ENCODE assay signal across 8 cellular contexts in the genomic region with DNA sequence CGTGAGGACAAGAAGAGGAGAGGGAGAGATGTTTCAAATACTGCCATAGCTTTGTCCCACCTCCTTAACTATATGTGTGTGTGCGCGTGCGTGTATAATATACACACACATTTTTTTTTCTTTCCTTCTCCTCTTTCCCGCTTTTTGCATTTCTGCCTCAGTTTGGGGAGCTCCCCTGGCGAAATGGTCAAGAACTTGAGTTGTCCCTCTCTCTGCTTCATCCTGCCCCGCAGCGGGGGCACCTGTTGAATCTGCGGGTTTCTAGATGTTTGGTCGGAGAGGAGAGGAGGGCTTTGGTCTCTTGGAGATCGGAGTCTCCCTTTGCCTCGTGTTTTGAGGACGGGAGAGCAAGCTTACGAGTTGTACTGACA. TPM values are rescaled to one million over a fixed set of nuclear protein-coding genes. Genes with fewer than 3 reads are reported as not detected.
DNase-seq lines count a peak whose midpoint lies in the region; ATAC-seq, FAIRE-seq and TF ChIP-seq lines count a peak whose summit lies in the region.

No MANE protein-coding gene starts in this region.

- BruUV-seq in K562 (replicated peaks; lab: Mats Ljungman, UMichigan), result no TSS peak

- ATAC-seq in GM18867 (IDR thresholded peaks at IDR 0.05; ENCODE audit: unreplicated experiment) (peak; percentile 3), HG03103 (IDR thresholded peaks at IDR 0.05; ENCODE audit: low read depth, unreplicated experiment) (peak; percentile 30), K562 (peak; percentile 77)
- ATAC-seq in stimulated activated effector memory CD8-positive, alpha-beta T cell treated with anti-CD3 and anti-CD28 coated beads, Interleukin-12 subunit alpha, Interleukin-12 subunit beta, amount 100 ng/mL, for 72 hours, result no peak

- H3K4me2 ChIP-seq in BLaER1 (peak overlapping the region; percentile 84), K562 (ENCODE audit: insufficient read depth, low read length) (peak overlapping the region; percentile 77)

- CTCF ChIA-PET in K562 (lab: Yijun Ruan, JAX; ENCODE audit: low intra/inter-chr PET ratio), result interaction anchor here (0.9 kb wide), 1 partner anchor 15 kb away, joined by 3 read pairs; no protein-coding TSS in a partner anchor

- peaks cover 53% of the 10 kb centered on the region for H3K9me3 ChIP-seq in BLaER1
- peaks cover 5% of the 10 kb centered on the region for H3K9me3 ChIP-seq in K562 (replicated peaks; ENCODE audit: control insufficient read depth, insufficient read depth, low read depth, low read length)

- peaks cover 24% of the 10 kb centered on the region for H3K79me2 ChIP-seq in K562 (ENCODE audit: control insufficient read depth, insufficient read depth, low read length)

- peaks cover 24 to 26% (median 26%) of the 10 kb centered on the region in 3 donors for H3K36me3 Mint-ChIP-seq in immature natural killer cell
- peaks cover 36% of the 10 kb centered on the region for H3K36me3 Mint-ChIP-seq in stimulated activated effector memory CD8-positive, alpha-beta T cell treated with anti-CD3 and anti-CD28 coated beads, Interleukin-12 subunit alpha, Interleukin-12 subunit beta, amount 100 ng/mL, for 72 hours

- DNase-seq in NCI-H526 treated with DMSO at 0.1 percent for 48 hours (lab: John Stamatoyannopoulos, UW) (peak; percentile 64), K562 (ENCODE audit: extremely low read depth in 1 of 4, low spot score in 3 of 4) (peak; percentile 30 to 59 (median 44)), immature natural killer cell (no peak)
- no peak for DNase-seq in stimulated activated effector memory CD8-positive, alpha-beta T cell treated with anti-CD3 and anti-CD28 coated beads, Interleukin-12 subunit alpha, Interleukin-12 subunit beta, amount 100 ng/mL, for 72 hours (ENCODE audit: low spot score in 2 of 2)
- DNase-seq in NK-92 treated with Interleukin-12 subunit alpha and Interleukin-12 subunit beta, amount 100 ng/mL, for 24 hours (lab: John Stamatoyannopoulos, UW), result no peak

- H4K20me1 ChIP-seq in BLaER1 (no peaks in the 10 kb centered on the region), K562 (replicated peaks; ENCODE audit: control insufficient read depth, insufficient read depth, low read length) (no peaks in the 10 kb centered on the region)

- H3K27ac ChIP-seq in BLaER1 (peak overlapping the region; percentile 95), K562 (ENCODE audit: extremely low read depth, low read depth, low read length) (peak overlapping the region; percentile 83)

- H3K4me1 ChIP-seq in BLaER1, result peaks cover 40% of the 10 kb centered on the region
- peaks cover 0 to 14% of the 10 kb centered on the region in 2 experiments; a peak in 3 of 5 replicates for H3K4me1 ChIP-seq in K562 (replicated peaks in 1 of 2; ENCODE audit: control insufficient read depth in 2 of 2, insufficient read depth in 2 of 2, low read length in 2 of 2)

- TF ChIP-seq POLR2A in K562 (conservative IDR thresholded peaks at IDR 0.05), result no peak

- no peak for TF ChIP-seq EP300 in K562 (IDR thresholded peaks at IDR 0.05; ENCODE audit: low read length)

- in situ Hi-C loops in K562 (cut with MboI), result no loop called here

- H3K9ac ChIP-seq in BLaER1, result peak overlapping the region; percentile 90
- H3K9ac ChIP-seq in K562 (ENCODE audit: insufficient read depth in 1 of 2, low read depth in 2 of 2, low read length in 2 of 2), result peak overlapping the region; percentile 58 to 98

- H2AFZ ChIP-seq in K562 (ENCODE audit: low read depth, low read length), result peak overlapping the region; percentile 91

- peaks cover 2 to 9% (median 3%) of the 10 kb centered on the region in 3 donors for H3K27me3 Mint-ChIP-seq in immature natural killer cell (ENCODE audit: low read depth in 3 of 3)

- POLR2A ChIA-PET in K562 (lab: Yijun Ruan, JAX), result interaction anchor here (0.6 to 1.8 kb wide), 5 partner anchors 8 to 1014 kb away, joined by 3 to 8 read pairs (median 3); no protein-coding TSS in a partner anchor

- H3K9me3 Mint-ChIP-seq in immature natural killer cell, result peaks cover 0 to 19% (median 3%) of the 10 kb centered on the region in 6 donors
- H3K9me3 Mint-ChIP-seq in stimulated activated effector memory CD8-positive, alpha-beta T cell treated with anti-CD3 and anti-CD28 coated beads, Interleukin-12 subunit alpha, Interleukin-12 subunit beta, amount 100 ng/mL, for 72 hours, result peaks cover 17% of the 10 kb centered on the region

- peaks cover 31% of the 10 kb centered on the region for H3K36me3 ChIP-seq in BLaER1
- peaks cover 25% of the 10 kb centered on the region; the same call in 2 of the 3 replicates for H3K36me3 ChIP-seq in K562 (ENCODE audit: control insufficient read depth, insufficient read depth, low read length)

- no peaks in the 10 kb centered on the region for H3K9me1 ChIP-seq in K562 (ENCODE audit: control insufficient read depth, insufficient read depth, low read length)

- H3K27ac Mint-ChIP-seq in immature natural killer cell, result peak overlapping the region in 5 of 6 donors; percentile 31 to 71 (median 57)
- H3K27ac Mint-ChIP-seq in stimulated activated effector memory CD8-positive, alpha-beta T cell treated with anti-CD3 and anti-CD28 coated beads, Interleukin-12 subunit alpha, Interleukin-12 subunit beta, amount 100 ng/mL, for 72 hours, result peak overlapping the region; percentile 83

- no peak for TF ChIP-seq RAD21 in K562 (CRISPR knock-in tag; conservative IDR thresholded peaks at IDR 0.05 in 1 of 2, IDR thresholded peaks at IDR 0.05 in 1 of 2)

- 6% methylated on average over 14 of the region's 14 CpGs for WGBS in K562 (ENCODE audit: insufficient coverage, low coverage, missing lambda C conversion rate)

- H3K4me3 ChIP-seq in BLaER1 (peak overlapping the region; percentile 74), K562 (peak overlapping the region; percentile 87)

- H3K27me3 ChIP-seq in BLaER1 (no peaks in the 10 kb centered on the region), K562 (ENCODE audit: control insufficient read depth in 2 of 2, insufficient read depth in 2 of 2, low read length in 2 of 2) (no peaks in the 10 kb centered on the region)

- no peak for TF ChIP-seq CTCF in K562 (IDR thresholded peaks at IDR 0.05 in 2 of 3, conservative IDR thresholded peaks at IDR 0.05 in 1 of 3; ENCODE audit: insufficient read depth in 2 of 3, low read depth in 1 of 3, low read length in 3 of 3)

- peaks cover 7 to 18% of the 10 kb centered on the region in 2 donors for H3K4me1 Mint-ChIP-seq in immature natural killer cell
- no peaks in the 10 kb centered on the region for H3K4me1 Mint-ChIP-seq in stimulated activated effector memory CD8-positive, alpha-beta T cell treated with anti-CD3 and anti-CD28 coated beads, Interleukin-12 subunit alpha, Interleukin-12 subunit beta, amount 100 ng/mL, for 72 hours

- peak overlapping the region; percentile 86 to 96 (median 90) for H3K4me3 Mint-ChIP-seq in immature natural killer cell
- H3K4me3 Mint-ChIP-seq in stimulated activated effector memory CD8-positive, alpha-beta T cell treated with anti-CD3 and anti-CD28 coated beads, Interleukin-12 subunit alpha, Interleukin-12 subunit beta, amount 100 ng/mL, for 72 hours, result peak overlapping the region; percentile 83

- peak; percentile 82 for FAIRE-seq in K562 (lab: Jason Lieb, UNC)

- intact Hi-C loops in K562 (cut with micrococcal nuclease), result no loop called here

TF ChIP-seq in K562, 482 proteins besides CTCF, POLR2A, EP300 and RAD21 (continues in another document):
- TF ChIP-seq, protein P1, sequence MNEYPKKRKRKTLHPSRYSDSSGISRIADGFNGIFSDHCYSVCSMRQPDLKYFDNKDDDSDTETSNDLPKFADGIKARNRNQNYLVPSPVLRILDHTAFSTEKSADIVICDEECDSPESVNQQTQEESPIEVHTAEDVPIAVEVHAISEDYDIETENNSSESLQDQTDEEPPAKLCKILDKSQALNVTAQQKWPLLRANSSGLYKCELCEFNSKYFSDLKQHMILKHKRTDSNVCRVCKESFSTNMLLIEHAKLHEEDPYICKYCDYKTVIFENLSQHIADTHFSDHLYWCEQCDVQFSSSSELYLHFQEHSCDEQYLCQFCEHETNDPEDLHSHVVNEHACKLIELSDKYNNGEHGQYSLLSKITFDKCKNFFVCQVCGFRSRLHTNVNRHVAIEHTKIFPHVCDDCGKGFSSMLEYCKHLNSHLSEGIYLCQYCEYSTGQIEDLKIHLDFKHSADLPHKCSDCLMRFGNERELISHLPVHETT (CRISPR knock-in tag; conservative IDR thresholded peaks at IDR 0.05 in 1 of 2, IDR thresholded peaks at IDR 0.05 in 1 of 2), result no peak
- TF ChIP-seq TBP (optimal IDR thresholded peaks at IDR 0.05; ENCODE audit: low read depth, low read length), result peak; percentile 36
- 0 out of 2 replicates have a peak, but pooled peaks have one; percentile 47 for TF ChIP-seq PTBP1 (IDR thresholded peaks at IDR 0.05; ENCODE audit: low read depth, low read length)
- TF ChIP-seq IRF2 (CRISPR knock-in tag; IDR thresholded peaks at IDR 0.05), result 0 out of 2 replicates have a peak, but pooled peaks have one; percentile 38

RNA-seq across cellular contexts. Expression of a gene that starts 0.5 kb away (rescaled TPM):
- 13.0 and 22.1 TPM in 2 replicates for total RNA-seq in K562 (2011; cell fraction: chromatin; rRNA removed; ENCODE audit: low replicate concordance)
- 18.0 and 18.2 TPM in 2 replicates for total RNA-seq in K562 (2011; cell fraction: nucleolus; rRNA removed)
- total RNA-seq in K562 (2011; cell fraction: nucleoplasm; rRNA removed), result 25.6 and 32.5 TPM in 2 replicates
- total RNA-seq in K562 (2014; rRNA removed), result 37.1 and 42.3 TPM in 2 replicates
- 47.1 and 54.4 TPM in 2 replicates for total RNA-seq in K562 (2014; rRNA removed; fragmentation: Illumina TruSeq; extraction: Trizol)
- 36.6 and 38.2 TPM in 2 replicates for total RNA-seq in K562 (2015; rRNA removed; fragmentation: Illumina TruSeq; extraction: Trizol)
- 37.8 and 38.3 TPM in 2 replicates for total RNA-seq in K562 (2021)
- polyA plus RNA-seq in K562 (2011; rRNA removed), result 39.9 and 61.9 TPM in 2 replicates
- 20.4 and 30.0 TPM in 2 replicates for polyA plus RNA-seq in K562 (2011; cell fraction: cytosol; rRNA removed)
- polyA plus RNA-seq in K562 (2011; cell fraction: nucleus; rRNA removed), result 9.3 and 15.3 TPM in 2 replicates
- polyA plus RNA-seq in K562 (2012), result 34.8 and 38.1 TPM in 2 replicates
- 28.8 and 29.8 TPM in 2 replicates for polyA plus RNA-seq in K562 (2014; fragmentation: Illumina TruSeq; extraction: Trizol)
- 10 to 100 TPM in 1 of 2 experiments, 1 to 10 TPM in 1; 7.0 to 11.8 TPM for polyA plus RNA-seq in K562 (2014; fragmentation: Nextera tagmentation; extraction: Ambion mirVana)
- polyA plus RNA-seq in K562 (2014; rRNA removed), result 48.2 and 51.9 TPM in 2 replicates
- 40.2 and 42.3 TPM in 2 replicates for polyA minus RNA-seq in K562 (2011; rRNA and poly(A)+ RNA removed)
- 14.8 and 14.9 TPM in 2 replicates for polyA minus RNA-seq in K562 (2011; cell fraction: cytosol; rRNA and poly(A)+ RNA removed)
- 8.1 and 12.9 TPM in 2 replicates for polyA minus RNA-seq in K562 (2011; cell fraction: nucleus; rRNA and poly(A)+ RNA removed)
- polyA plus RNA-seq in immature natural killer cell, result 10 to 100 TPM; 21.0 to 35.6 (median 29.4) TPM

Comparison
In these comparisons a context has a peak if more than half of its experiments do, and no peak if none do; other contexts are left out.
1. DNase-seq: peak in NCI-H526 treated with DMSO at 0.1 percent for 48 hours (single experiment) and K562 (4 of 4); none in immature natural killer cell (0 of 3), stimulated activated effector memory CD8-positive, alpha-beta T cell treated with anti-CD3 and anti-CD28 coated beads, Interleukin-12 subunit alpha, Interleukin-12 subunit beta, amount 100 ng/mL, for 72 hours (0 of 2) and NK-92 treated with Interleukin-12 subunit alpha and Interleukin-12 subunit beta, amount 100 ng/mL, for 24 hours (single experiment).